Comparison of ENCODE assay signal across 30 cellular contexts in genomic region chr20:36796868-36797267, GRCh38. TPM values are rescaled to one million over a fixed set of nuclear protein-coding genes. Genes with fewer than 3 reads are reported as not detected.
DNase-seq lines count a peak whose midpoint lies in the region; ATAC-seq, FAIRE-seq and TF ChIP-seq lines count a peak whose summit lies in the region.
"Had no signal": no experiment of that assay in that cellular context is flagged by ENCODE, and none has a peak within 500 bp of the region (broad histone marks: within the 10 kb centered on the region; RNA-seq: fewer than 3 reads in every experiment).

No MANE protein-coding gene starts in this region.

- H3K9me1 ChIP-seq in K562 (ENCODE audit: control insufficient read depth, insufficient read depth, low read length) = no peaks in the 10 kb centered on the region

- H3K9me3 ChIP-seq in HepG2 (ENCODE audit: low read length) (no peaks in the 10 kb centered on the region), right lobe of liver (no peaks in the 10 kb centered on the region), K562 (replicated peaks; ENCODE audit: control insufficient read depth, insufficient read depth, low read depth, low read length) (no peaks in the 10 kb centered on the region), osteoblast (ENCODE audit: low read depth, low read length) (no peaks in the 10 kb centered on the region)
- H3K9me3 ChIP-seq: BE2C, BLaER1 had no signal

- H3K4me1 ChIP-seq in HepG2 (ENCODE audit: insufficient read depth, low read length) (no peaks in the 10 kb centered on the region), right lobe of liver (no peaks in the 10 kb centered on the region), K562 (replicated peaks in 1 of 2; ENCODE audit: control insufficient read depth in 2 of 2, insufficient read depth in 2 of 2, low read length in 2 of 2) (peaks cover 0 to 8% of the 10 kb centered on the region in 2 experiments; a peak in 2 of 5 replicates), osteoblast (ENCODE audit: insufficient read depth, low read length) (no peaks in the 10 kb centered on the region)
- H3K4me1 ChIP-seq: BE2C had no signal

- POLR2A ChIA-PET in HepG2 (lab: Yijun Ruan, JAX) = interaction anchor here (1.6 kb wide), 1 partner anchor 12 kb away, joined by 4 read pairs; no protein-coding TSS in a partner anchor
- POLR2A ChIA-PET in K562 (lab: Yijun Ruan, JAX) = interaction anchor here (0.6 to 0.9 kb wide), 2 partner anchors 9 to 45 kb away, joined by 3 read pairs; no protein-coding TSS in a partner anchor

- H3K36me3 ChIP-seq in HepG2 (replicated peaks in 1 of 2; ENCODE audit: control insufficient read depth in 1 of 2, insufficient read depth in 2 of 2, low read length in 2 of 2) (peaks cover 33 to 78% of the 10 kb centered on the region in 2 experiments), right lobe of liver (no peaks in the 10 kb centered on the region), K562 (ENCODE audit: control insufficient read depth, insufficient read depth, low read length) (peaks cover 82% of the 10 kb centered on the region), osteoblast (ENCODE audit: insufficient read depth, low read length) (peaks cover 73% of the 10 kb centered on the region)

- TF ChIP-seq CTCF in HepG2 (CRISPR knock-in tag; IDR thresholded peaks at IDR 0.05) = no peak
- TF ChIP-seq CTCF in right lobe of liver (IDR thresholded peaks at IDR 0.05) = no peak
- TF ChIP-seq CTCF in K562 (IDR thresholded peaks at IDR 0.05 in 2 of 3, conservative IDR thresholded peaks at IDR 0.05 in 1 of 3; ENCODE audit: insufficient read depth in 2 of 3, low read depth in 1 of 3, low read length in 3 of 3) = no peak
- no peak for TF ChIP-seq CTCF in osteoblast (IDR thresholded peaks at IDR 0.05; ENCODE audit: extremely low read depth, low read depth, low read length)
- no peak for TF ChIP-seq CTCF in dorsolateral prefrontal cortex (IDR thresholded peaks at IDR 0.05 in 54 of 56, conservative IDR thresholded peaks at IDR 0.05 in 2 of 56; ENCODE audit: low read depth in 1 of 56, partially characterized antibody in 56 of 56)

- TF ChIP-seq EP300 in HepG2 (IDR thresholded peaks at IDR 0.05; ENCODE audit: low read depth in 2 of 2, low read length in 2 of 2) (no peak), HepG2 (CRISPR knock-in tag; IDR thresholded peaks at IDR 0.05; ENCODE audit: borderline replicate concordance) (no peak), K562 (IDR thresholded peaks at IDR 0.05; ENCODE audit: low read length) (no peak)

- H3K79me2 ChIP-seq in HepG2 (ENCODE audit: insufficient read depth, low read length) (no peaks in the 10 kb centered on the region), K562 (ENCODE audit: control insufficient read depth, insufficient read depth, low read length) (no peaks in the 10 kb centered on the region), osteoblast (ENCODE audit: insufficient read depth, low read length) (peaks cover 12% of the 10 kb centered on the region)

- no TSS peak for BruUV-seq in HepG2 (replicated peaks; lab: Mats Ljungman, UMichigan)
- no TSS peak for BruUV-seq in K562 (replicated peaks; lab: Mats Ljungman, UMichigan)

- TF ChIP-seq POLR2A in HepG2 (IDR thresholded peaks at IDR 0.05; ENCODE audit: insufficient read depth in 1 of 2, low read depth in 2 of 2, low read length in 2 of 2) (no peak), right lobe of liver (IDR thresholded peaks at IDR 0.05) (no peak), K562 (conservative IDR thresholded peaks at IDR 0.05) (no peak)

- TF ChIP-seq RAD21 in HepG2 (CRISPR knock-in tag; IDR thresholded peaks at IDR 0.05) (no peak), K562 (CRISPR knock-in tag; conservative IDR thresholded peaks at IDR 0.05 in 1 of 2, IDR thresholded peaks at IDR 0.05 in 1 of 2) (no peak)

- FAIRE-seq in HepG2 (lab: Jason Lieb, UNC) (no peak), HTR-8/SVneo (lab: Jason Lieb, UNC) (peak; percentile 54), K562 (lab: Jason Lieb, UNC) (no peak)
- FAIRE-seq: A204.1, GM12878, GM12892, GM18507, GM19239 had no signal

- H3K4me3 ChIP-seq in HepG2 (replicated peaks in 1 of 3; ENCODE audit: insufficient read depth in 1 of 3, low read depth in 2 of 3, low read length in 3 of 3) (no peak overlapping the region), right lobe of liver (no peak overlapping the region), K562 (no peak overlapping the region), osteoblast (ENCODE audit: insufficient read depth, low read length) (no peak overlapping the region), dorsolateral prefrontal cortex (no peak overlapping the region)
- H3K4me3 ChIP-seq: BLaER1, GM12878 had no signal

- H3K4me2 ChIP-seq in HepG2 (ENCODE audit: low read depth, low read length) (no peak overlapping the region), K562 (ENCODE audit: insufficient read depth, low read length) (no peak overlapping the region), osteoblast (ENCODE audit: insufficient read depth, low read length) (no peak overlapping the region)
- H3K4me2 ChIP-seq: BLaER1 had no signal

- H3K27me3 ChIP-seq in HepG2 (ENCODE audit: control insufficient read depth in 1 of 2, insufficient read depth in 2 of 2, low read length in 2 of 2) (no peaks in the 10 kb centered on the region), right lobe of liver (no peaks in the 10 kb centered on the region), K562 (ENCODE audit: control insufficient read depth in 2 of 2, insufficient read depth in 2 of 2, low read length in 2 of 2) (no peaks in the 10 kb centered on the region), osteoblast (ENCODE audit: insufficient read depth, low read length) (no peaks in the 10 kb centered on the region), dorsolateral prefrontal cortex (no peaks in the 10 kb centered on the region)
- H3K27me3 ChIP-seq: BE2C, BLaER1 had no signal

- intact Hi-C loops in HepG2 (cut with micrococcal nuclease; ENCODE audit: unreplicated experiment) = no loop called here
- intact Hi-C loops in right lobe of liver (cut with DNase I) = no loop called here
- intact Hi-C loops in K562 (cut with micrococcal nuclease) = no loop called here
- intact Hi-C loops in dorsolateral prefrontal cortex (cut with DNase I) = no loop called here

- no peaks in the 10 kb centered on the region for H4K20me1 ChIP-seq in HepG2 (ENCODE audit: insufficient read depth, low read length)
- no peaks in the 10 kb centered on the region for H4K20me1 ChIP-seq in K562 (replicated peaks; ENCODE audit: control insufficient read depth, insufficient read depth, low read length)
- peaks cover 16% of the 10 kb centered on the region for H4K20me1 ChIP-seq in osteoblast (ENCODE audit: insufficient read depth, low read length)

- DNase-seq in HepG2 (ENCODE audit: low spot score) = no peak
- no peak for DNase-seq in right lobe of liver
- DNase-seq in HTR-8/SVneo (ENCODE audit: insufficient read length, low spot score) = no peak
- no peak for DNase-seq in K562 (ENCODE audit: extremely low read depth in 1 of 4, low spot score in 3 of 4)
- peak; percentile 27 for DNase-seq in osteoblast (ENCODE audit: insufficient read length, low spot score, missing footprints)
- DNase-seq in dorsolateral prefrontal cortex = no peak
- no peak for DNase-seq in activated naive CD8-positive, alpha-beta T cell treated with anti-CD3 and anti-CD28 coated beads, Interleukin-2, amount 50 U/mL, for 24 hours
- DNase-seq: 8988T; ACHN; BE2C; C1 segment of cervical spinal cord; CD4-positive, alpha-beta memory T cell; CD4-positive, CD25-positive, alpha-beta regulatory T cell; CD8-positive, alpha-beta memory T cell; COR-L47; DMS 273 treated with DMSO at 0.1 percent for 48 hours; DMS153; DMS53; DMS79; DND-41; EL; GDM1 had no signal

- H3K27me3 Mint-ChIP-seq in activated naive CD8-positive, alpha-beta T cell treated with anti-CD3 and anti-CD28 coated beads, Interleukin-2, amount 50 U/mL, for 24 hours = no peaks in the 10 kb centered on the region

- no peak overlapping the region for H3K27ac Mint-ChIP-seq in activated naive CD8-positive, alpha-beta T cell treated with anti-CD3 and anti-CD28 coated beads, Interleukin-2, amount 50 U/mL, for 24 hours
- H3K27ac Mint-ChIP-seq: CD4-positive, alpha-beta memory T cell; CD4-positive, CD25-positive, alpha-beta regulatory T cell; CD8-positive, alpha-beta memory T cell had no signal

- H3K4me1 Mint-ChIP-seq in activated naive CD8-positive, alpha-beta T cell treated with anti-CD3 and anti-CD28 coated beads, Interleukin-2, amount 50 U/mL, for 24 hours = no peaks in the 10 kb centered on the region
- H3K4me1 Mint-ChIP-seq: CD14-positive monocyte; CD4-positive, alpha-beta memory T cell; CD4-positive, CD25-positive, alpha-beta regulatory T cell; CD8-positive, alpha-beta memory T cell had no signal

- H2AFZ ChIP-seq in HepG2 (ENCODE audit: low read length) (no peak overlapping the region), K562 (ENCODE audit: low read depth, low read length) (no peak overlapping the region), osteoblast (ENCODE audit: low read length) (no peak overlapping the region)

- CTCF ChIA-PET in HepG2 (lab: Yijun Ruan, JAX; ENCODE audit: low intra/inter-chr PET ratio, low total read pairs) = no interaction called here
- CTCF ChIA-PET in K562 (lab: Yijun Ruan, JAX; ENCODE audit: low intra/inter-chr PET ratio) = no interaction called here

- WGBS in HepG2 (ENCODE audit: low lambda C conversion rate) = 97% methylated on average over 5 of the region's 5 CpGs
- WGBS in right lobe of liver (ENCODE audit: insufficient coverage, low coverage, low lambda C conversion rate, missing lambda C conversion rate) = 83% methylated on average over 1 of the region's 5 CpGs
- 76% methylated on average over 5 of the region's 5 CpGs for WGBS in K562 (ENCODE audit: insufficient coverage, low coverage, missing lambda C conversion rate)

- H3K4me3 Mint-ChIP-seq in activated naive CD8-positive, alpha-beta T cell treated with anti-CD3 and anti-CD28 coated beads, Interleukin-2, amount 50 U/mL, for 24 hours = no peak overlapping the region
- H3K4me3 Mint-ChIP-seq: CD14-positive monocyte; CD4-positive, alpha-beta memory T cell; CD4-positive, CD25-positive, alpha-beta regulatory T cell; CD8-positive, alpha-beta memory T cell had no signal

- ATAC-seq in HepG2 (no peak), right lobe of liver (no peak), K562 (no peak), GM18511 (IDR thresholded peaks at IDR 0.05; ENCODE audit: unreplicated experiment) (no peak)
- no peak for ATAC-seq in activated naive CD8-positive, alpha-beta T cell treated with anti-CD3 and anti-CD28 coated beads, Interleukin-2, amount 50 U/mL, for 24 hours
- ATAC-seq: GM12878 had no signal

- no peak overlapping the region for H3K27ac ChIP-seq in HepG2 (ENCODE audit: extremely low read length, insufficient read depth, low read length)
- no peak overlapping the region for H3K27ac ChIP-seq in right lobe of liver
- no peak overlapping the region for H3K27ac ChIP-seq in K562 (ENCODE audit: extremely low read depth, low read depth, low read length)
- H3K27ac ChIP-seq in osteoblast (ENCODE audit: low read depth, low read length) = no peak overlapping the region
- H3K27ac ChIP-seq in dorsolateral prefrontal cortex = peak overlapping the region in 1 of 59 donors; percentile 51
- H3K27ac ChIP-seq: BLaER1 had no signal

- H3K36me3 Mint-ChIP-seq in activated naive CD8-positive, alpha-beta T cell treated with anti-CD3 and anti-CD28 coated beads, Interleukin-2, amount 50 U/mL, for 24 hours (ENCODE audit: low read depth) = no peaks in the 10 kb centered on the region
- H3K36me3 Mint-ChIP-seq: CD4-positive, alpha-beta memory T cell; CD4-positive, CD25-positive, alpha-beta regulatory T cell; CD8-positive, alpha-beta memory T cell had no signal

- no peaks in the 10 kb centered on the region for H3K9me3 Mint-ChIP-seq in activated naive CD8-positive, alpha-beta T cell treated with anti-CD3 and anti-CD28 coated beads, Interleukin-2, amount 50 U/mL, for 24 hours
- H3K9me3 Mint-ChIP-seq: CD14-positive monocyte; CD4-positive, alpha-beta memory T cell; CD4-positive, CD25-positive, alpha-beta regulatory T cell; CD8-positive, alpha-beta memory T cell had no signal

- in situ Hi-C loops in HepG2 (cut with HindIII; ENCODE audit: extremely low pct_ligation_motif_present, low pct_unique_long_range_greater_than_20kb) (no loop called here), K562 (cut with MboI) (no loop called here)

- H3K9ac ChIP-seq in HepG2 (ENCODE audit: insufficient read depth, low read depth, low read length) (no peak overlapping the region), K562 (ENCODE audit: insufficient read depth in 1 of 2, low read depth in 2 of 2, low read length in 2 of 2) (no peak overlapping the region)
- H3K9ac ChIP-seq: BLaER1 had no signal

RNA-seq across cellular contexts. Expression of gene DSN1, which starts 23.3 kb away (rescaled TPM):
- total RNA-seq in HepG2 (2016; rRNA removed; fragmentation: Illumina TruSeq; extraction: Trizol) (53.7 and 82.4 TPM in 2 replicates), right lobe of liver (1 to 10 TPM; 2.7 to 9.8 (median 4.7) TPM), K562 (2014; rRNA removed) (25.7 and 27.0 TPM in 2 replicates), K562 (2014; rRNA removed; fragmentation: Illumina TruSeq; extraction: Trizol) (35.6 and 36.9 TPM in 2 replicates), K562 (2015; rRNA removed; fragmentation: Illumina TruSeq; extraction: Trizol) (29.1 and 29.9 TPM in 2 replicates), K562 (2021) (22.6 and 23.3 TPM in 2 replicates), osteoblast (8.0 and 9.7 TPM in 2 replicates), dorsolateral prefrontal cortex (10 to 100 TPM in 38 of 120 experiments, 1 to 10 TPM in 82; 4.1 to 15.2 (median 8.6) TPM)
- 10.7 and 11.7 TPM in 2 replicates for total RNA-seq in HepG2 (2016; cell fraction: cytosol; rRNA removed; fragmentation: Illumina TruSeq; extraction: Trizol; ENCODE audit: low read depth)
- total RNA-seq in HepG2 (2016; cell fraction: insoluble cytoplasmic fraction; rRNA removed; fragmentation: Illumina TruSeq; extraction: Trizol) = 57.1 and 88.9 TPM in 2 replicates
- 25.4 and 26.8 TPM in 2 replicates for total RNA-seq in HepG2 (2016; cell fraction: membrane; rRNA removed; fragmentation: Illumina TruSeq; extraction: Trizol)
- total RNA-seq in HepG2 (2016; cell fraction: nucleus; rRNA removed; fragmentation: Illumina TruSeq; extraction: Trizol) = 26.9 and 33.4 TPM in 2 replicates
- polyA plus RNA-seq in HepG2 (2011; rRNA removed) (10.5 and 18.7 TPM in 2 replicates), K562 (2011; rRNA removed) (37.3 and 45.3 TPM in 2 replicates), K562 (2014; fragmentation: Illumina TruSeq; extraction: Trizol) (31.0 and 33.8 TPM in 2 replicates), K562 (2014; fragmentation: Nextera tagmentation; extraction: Ambion mirVana) (10 to 100 TPM; 31.1 to 42.4 TPM), K562 (2014; rRNA removed) (30.3 and 30.5 TPM in 2 replicates)
- 9.6 and 10.1 TPM in 2 replicates for polyA plus RNA-seq in HepG2 (2011; cell fraction: cytosol; rRNA removed)
- 8.8 and 10.9 TPM in 2 replicates for polyA plus RNA-seq in HepG2 (2011; cell fraction: nucleus; rRNA removed)
- 8.0 and 18.3 TPM in 2 replicates for polyA plus RNA-seq in HepG2 (2012)
- polyA plus RNA-seq in HepG2 (2016; cell fraction: cytosol; fragmentation: Illumina TruSeq; extraction: Trizol; ENCODE audit: low read depth) = 4.4 and 5.3 TPM in 2 replicates
- 61.2 and 64.9 TPM in 2 replicates for polyA plus RNA-seq in HepG2 (2016; cell fraction: insoluble cytoplasmic fraction; fragmentation: Illumina TruSeq; extraction: Trizol; ENCODE audit: low read depth)
- 9.5 and 10.6 TPM in 2 replicates for polyA plus RNA-seq in HepG2 (2016; cell fraction: membrane; fragmentation: Illumina TruSeq; extraction: Trizol; ENCODE audit: low read depth)
- 65.4 and 71.7 TPM in 2 replicates for polyA plus RNA-seq in HepG2 (2016; cell fraction: nucleus; fragmentation: Illumina TruSeq; extraction: Trizol; ENCODE audit: insufficient read depth, low read depth)
- 6.5 and 15.7 TPM in 2 replicates for polyA minus RNA-seq in HepG2 (2011; rRNA and poly(A)+ RNA removed; ENCODE audit: low replicate concordance)
- 6.1 and 9.5 TPM in 2 replicates for polyA minus RNA-seq in HepG2 (2011; cell fraction: cytosol; rRNA and poly(A)+ RNA removed)
- 10.8 and 15.7 TPM in 2 replicates for polyA minus RNA-seq in HepG2 (2011; cell fraction: nucleus; rRNA and poly(A)+ RNA removed)
- 16.5 and 34.2 TPM in 2 replicates for total RNA-seq in K562 (2011; cell fraction: chromatin; rRNA removed; ENCODE audit: low replicate concordance)
- total RNA-seq in K562 (2011; cell fraction: nucleolus; rRNA removed) = 14.5 and 17.0 TPM in 2 replicates
- 20.0 and 20.1 TPM in 2 replicates for total RNA-seq in K562 (2011; cell fraction: nucleoplasm; rRNA removed)
- 16.9 and 22.5 TPM in 2 replicates for polyA plus RNA-seq in K562 (2011; cell fraction: cytosol; rRNA removed)
- polyA plus RNA-seq in K562 (2011; cell fraction: nucleus; rRNA removed) = 15.7 and 16.4 TPM in 2 replicates
- 20.8 and 32.3 TPM in 2 replicates for polyA plus RNA-seq in K562 (2012)
- polyA minus RNA-seq in K562 (2011; rRNA and poly(A)+ RNA removed) = 26.9 and 27.8 TPM in 2 replicates
- polyA minus RNA-seq in K562 (2011; cell fraction: cytosol; rRNA and poly(A)+ RNA removed) = 10.3 and 12.1 TPM in 2 replicates
- 12.5 and 13.2 TPM in 2 replicates for polyA minus RNA-seq in K562 (2011; cell fraction: nucleus; rRNA and poly(A)+ RNA removed)

RNA-seq across cellular contexts. Expression of gene NDRG3, which starts 51.0 kb away (rescaled TPM):
- total RNA-seq in HepG2 (2016; rRNA removed; fragmentation: Illumina TruSeq; extraction: Trizol) (36.0 and 43.3 TPM in 2 replicates), right lobe of liver (1 to 10 TPM; 5.2 to 8.0 (median 7.0) TPM), K562 (2014; rRNA removed) (14.9 and 20.8 TPM in 2 replicates), K562 (2014; rRNA removed; fragmentation: Illumina TruSeq; extraction: Trizol) (26.6 and 28.3 TPM in 2 replicates), K562 (2015; rRNA removed; fragmentation: Illumina TruSeq; extraction: Trizol) (23.0 and 24.4 TPM in 2 replicates), K562 (2021) (24.5 and 25.6 TPM in 2 replicates), osteoblast (26.4 and 31.2 TPM in 2 replicates), dorsolateral prefrontal cortex (100 to 1,000 TPM in 107 of 120 experiments, 10 to 100 TPM in 13; 75.7 to 191 (median 144) TPM)
- 9.0 and 9.2 TPM in 2 replicates for total RNA-seq in HepG2 (2016; cell fraction: cytosol; rRNA removed; fragmentation: Illumina TruSeq; extraction: Trizol; ENCODE audit: low read depth)
- 32.4 and 40.5 TPM in 2 replicates for total RNA-seq in HepG2 (2016; cell fraction: insoluble cytoplasmic fraction; rRNA removed; fragmentation: Illumina TruSeq; extraction: Trizol)
- total RNA-seq in HepG2 (2016; cell fraction: membrane; rRNA removed; fragmentation: Illumina TruSeq; extraction: Trizol) = 19.9 and 20.6 TPM in 2 replicates
- 19.9 and 21.0 TPM in 2 replicates for total RNA-seq in HepG2 (2016; cell fraction: nucleus; rRNA removed; fragmentation: Illumina TruSeq; extraction: Trizol)
- polyA plus RNA-seq in HepG2 (2011; rRNA removed) (34.7 and 40.5 TPM in 2 replicates), K562 (2011; rRNA removed) (25.0 and 27.6 TPM in 2 replicates), K562 (2014; fragmentation: Illumina TruSeq; extraction: Trizol) (32.1 and 39.4 TPM in 2 replicates), K562 (2014; fragmentation: Nextera tagmentation; extraction: Ambion mirVana) (10 to 100 TPM; 15.2 to 23.8 TPM), K562 (2014; rRNA removed) (14.6 and 19.0 TPM in 2 replicates)
- 22.4 and 29.5 TPM in 2 replicates for polyA plus RNA-seq in HepG2 (2011; cell fraction: cytosol; rRNA removed)
- polyA plus RNA-seq in HepG2 (2011; cell fraction: nucleus; rRNA removed) = 23.6 and 25.0 TPM in 2 replicates
- polyA plus RNA-seq in HepG2 (2012) = 22.6 and 26.8 TPM in 2 replicates
- polyA plus RNA-seq in HepG2 (2016; cell fraction: cytosol; fragmentation: Illumina TruSeq; extraction: Trizol; ENCODE audit: low read depth) = 8.7 and 8.9 TPM in 2 replicates
- 48.1 and 49.0 TPM in 2 replicates for polyA plus RNA-seq in HepG2 (2016; cell fraction: insoluble cytoplasmic fraction; fragmentation: Illumina TruSeq; extraction: Trizol; ENCODE audit: low read depth)
- polyA plus RNA-seq in HepG2 (2016; cell fraction: membrane; fragmentation: Illumina TruSeq; extraction: Trizol; ENCODE audit: low read depth) = 17.2 and 18.2 TPM in 2 replicates
- 38.9 and 42.1 TPM in 2 replicates for polyA plus RNA-seq in HepG2 (2016; cell fraction: nucleus; fragmentation: Illumina TruSeq; extraction: Trizol; ENCODE audit: insufficient read depth, low read depth)
- polyA minus RNA-seq in HepG2 (2011; rRNA and poly(A)+ RNA removed; ENCODE audit: low replicate concordance) = 44.9 and 55.2 TPM in 2 replicates
- 25.7 and 31.2 TPM in 2 replicates for polyA minus RNA-seq in HepG2 (2011; cell fraction: cytosol; rRNA and poly(A)+ RNA removed)
- 16.4 and 19.6 TPM in 2 replicates for polyA minus RNA-seq in HepG2 (2011; cell fraction: nucleus; rRNA and poly(A)+ RNA removed)
- total RNA-seq in K562 (2011; cell fraction: chromatin; rRNA removed; ENCODE audit: low replicate concordance) = 20.4 and 24.9 TPM in 2 replicates
- 8.9 and 9.0 TPM in 2 replicates for total RNA-seq in K562 (2011; cell fraction: nucleolus; rRNA removed)
- total RNA-seq in K562 (2011; cell fraction: nucleoplasm; rRNA removed) = 13.2 and 20.0 TPM in 2 replicates
- polyA plus RNA-seq in K562 (2011; cell fraction: cytosol; rRNA removed) = 23.3 and 24.8 TPM in 2 replicates
- polyA plus RNA-seq in K562 (2011; cell fraction: nucleus; rRNA removed) = 20.6 and 24.7 TPM in 2 replicates
- 22.5 and 24.6 TPM in 2 replicates for polyA plus RNA-seq in K562 (2012)
- polyA minus RNA-seq in K562 (2011; rRNA and poly(A)+ RNA removed) = 18.8 and 25.3 TPM in 2 replicates
- polyA minus RNA-seq in K562 (2011; cell fraction: cytosol; rRNA and poly(A)+ RNA removed) = 19.8 and 26.8 TPM in 2 replicates
- polyA minus RNA-seq in K562 (2011; cell fraction: nucleus; rRNA and poly(A)+ RNA removed) = 2.8 and 6.2 TPM in 2 replicates

Comparison
In these comparisons a context has a peak if more than half of its experiments do, and no peak if none do; other contexts are left out.
1. Of the 241 proteins assayed by ChIP-seq in both HepG2 and K562: peak only in HepG2: none; only in K562: POLR2G; in both: none; in neither: 237; mixed calls (peak in some experiments, not most) for 3.